ENCODE assay signal across 1 cellular context in the genomic region with DNA sequence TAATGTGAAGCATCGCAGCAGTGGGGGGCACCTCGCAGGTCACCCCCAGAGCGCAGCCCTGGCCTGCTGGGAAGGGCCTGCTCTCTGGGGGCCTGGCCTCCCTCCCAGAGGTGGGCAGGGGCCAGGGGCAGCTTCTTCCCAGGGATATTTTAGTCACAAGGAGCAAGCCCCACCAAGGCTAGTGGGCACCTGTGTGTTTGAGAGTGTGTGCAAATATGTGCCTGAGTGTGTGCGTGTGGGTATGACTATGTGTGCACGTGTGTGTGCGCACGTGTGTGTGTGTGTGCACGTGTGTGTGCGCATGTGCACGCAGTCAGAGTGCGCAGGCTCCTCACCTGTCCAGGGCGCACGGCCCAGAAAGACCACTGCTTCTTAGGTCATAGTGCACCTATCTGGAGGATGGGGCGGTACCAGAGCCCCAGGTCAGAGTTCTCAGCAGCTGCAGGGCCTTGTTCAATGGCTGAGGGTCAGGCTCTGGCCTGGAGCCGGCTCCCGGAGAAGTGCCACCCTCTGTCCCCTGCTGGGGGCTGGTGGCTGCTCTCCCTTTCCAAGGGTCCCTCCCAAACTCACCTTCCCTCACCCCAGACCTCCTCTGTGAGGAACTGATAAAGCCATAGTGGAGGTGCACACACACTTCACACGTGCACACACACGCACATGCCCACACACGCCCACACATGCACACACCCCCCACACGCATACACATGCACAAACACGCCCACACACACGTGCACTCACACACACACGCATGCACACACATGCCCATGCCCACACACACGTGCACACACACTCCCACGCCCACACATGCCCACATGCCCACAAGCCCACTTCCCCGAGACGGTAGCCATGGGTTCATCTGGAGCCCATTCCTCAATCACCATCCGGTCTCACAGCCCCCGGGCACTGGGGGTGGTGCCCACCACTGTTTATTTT.
TF ChIP-seq lines count a peak whose summit lies in the region.

No MANE protein-coding gene starts in this region.

TF ChIP-seq in SK-N-SH treated with all-trans-retinoic acid at 6 μM for 48 hours, 23 proteins besides CTCF, POLR2A, EP300 and RAD21:
- no peak for TF ChIP-seq ZC3H10 (CRISPR knock-in tag; IDR thresholded peaks at IDR 0.05)
- no peak for TF ChIP-seq SNAI2 (CRISPR knock-in tag; IDR thresholded peaks at IDR 0.05)
- TF ChIP-seq BACH2 (CRISPR knock-in tag; IDR thresholded peaks at IDR 0.05; ENCODE audit: borderline replicate concordance) = no peak
- no peak for TF ChIP-seq CSDC2 (CRISPR knock-in tag; IDR thresholded peaks at IDR 0.05)
- no peak for TF ChIP-seq PPARA (CRISPR knock-in tag; IDR thresholded peaks at IDR 0.05; ENCODE audit: borderline replicate concordance)
- TF ChIP-seq ZNF8 (CRISPR knock-in tag; IDR thresholded peaks at IDR 0.05) = no peak
- TF ChIP-seq PATZ1 (CRISPR knock-in tag; IDR thresholded peaks at IDR 0.05; ENCODE audit: borderline replicate concordance) = no peak
- no peak for TF ChIP-seq TOX (CRISPR knock-in tag; IDR thresholded peaks at IDR 0.05; ENCODE audit: borderline replicate concordance)
- no peak for TF ChIP-seq GLIS3 (CRISPR knock-in tag; IDR thresholded peaks at IDR 0.05)
